In the genomic region with DNA sequence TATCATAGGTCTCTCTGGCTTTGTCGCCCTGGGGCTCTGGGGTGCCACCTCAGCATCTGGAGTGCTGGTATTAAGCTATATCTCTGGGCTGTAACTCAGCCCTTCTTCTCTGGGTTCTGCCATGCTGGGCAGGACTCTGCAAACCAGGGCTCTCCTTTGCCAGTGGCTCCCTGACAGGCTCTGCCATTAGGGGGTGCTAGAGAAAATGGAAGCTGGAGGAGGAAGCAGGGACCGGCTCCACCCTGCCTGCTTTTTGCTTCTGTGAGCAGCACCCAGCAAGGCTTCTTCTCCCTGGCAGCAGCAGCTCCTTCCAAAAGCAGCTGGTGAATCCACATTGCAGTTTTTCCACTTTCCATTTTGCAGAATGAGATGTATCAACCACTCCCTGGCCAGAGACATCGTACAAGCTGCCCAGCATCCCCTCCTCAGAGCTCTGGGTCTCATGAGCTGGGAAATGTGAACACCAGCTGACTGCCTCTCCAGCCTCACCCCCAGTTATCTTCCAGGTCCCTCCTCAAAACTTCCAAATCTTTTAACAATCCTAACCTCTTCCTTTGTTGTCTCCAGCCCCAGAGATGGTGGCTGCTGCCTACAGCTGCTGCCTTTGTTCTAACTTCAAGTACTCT, we compare ENCODE assay signal across 9 cellular contexts.
DNase-seq lines count a peak whose midpoint lies in the region; ATAC-seq and TF ChIP-seq lines count a peak whose summit lies in the region.
"Had no signal": no experiment of that assay in that cellular context is flagged by ENCODE, and none has a peak within 500 bp of the region (broad histone marks: within the 10 kb centered on the region; RNA-seq: fewer than 3 reads in every experiment).

No MANE protein-coding gene starts in this region.

- TF ChIP-seq CTCF in gastroesophageal sphincter (IDR thresholded peaks at IDR 0.05): peak in 3 of 4 experiments; percentile 35 to 70 (median 39)
- TF ChIP-seq CTCF in progenitor cell of endocrine pancreas (IDR thresholded peaks at IDR 0.05; ENCODE audit: unreplicated experiment): peak; percentile 61

- no peak overlapping the region for H3K27ac ChIP-seq in gastroesophageal sphincter

- H3K27me3 ChIP-seq in HAP-1 (ENCODE audit: low read depth): peaks cover 11% of the 10 kb centered on the region
- H3K27me3 ChIP-seq in gastroesophageal sphincter: peaks cover 58% of the 10 kb centered on the region

- H3K27ac Mint-ChIP-seq in progenitor cell of endocrine pancreas: no peak overlapping the region
- H3K27ac Mint-ChIP-seq: T-helper 1 cell treated with Interleukin-12 subunit alpha and Interleukin-12 subunit beta and Interleukin-4 antibody, amounts not matched to agents 30 μg/mL and 1 μg/mL, for 36 hours had no signal

- in situ Hi-C loops in HAP-1 (cut with MboI; ENCODE audit: low sequenced_read_pairs): no loop called here

- no peak overlapping the region for H3K4me3 ChIP-seq in HAP-1
- no peak overlapping the region for H3K4me3 ChIP-seq in gastroesophageal sphincter

- peaks cover 6% of the 10 kb centered on the region for H3K4me1 Mint-ChIP-seq in progenitor cell of endocrine pancreas (ENCODE audit: low read depth)

- no peaks in the 10 kb centered on the region for H3K36me3 Mint-ChIP-seq in progenitor cell of endocrine pancreas (ENCODE audit: insufficient read depth)

- H3K4me1 ChIP-seq in HAP-1: no peaks in the 10 kb centered on the region
- H3K4me1 ChIP-seq in gastroesophageal sphincter: no peaks in the 10 kb centered on the region

- TF ChIP-seq POLR2A in gastroesophageal sphincter (IDR thresholded peaks at IDR 0.05): no peak

- H3K4me3 Mint-ChIP-seq in progenitor cell of endocrine pancreas (ENCODE audit: low read depth): no peak overlapping the region
- H3K4me3 Mint-ChIP-seq: T-helper 1 cell treated with Interleukin-12 subunit alpha and Interleukin-12 subunit beta and Interleukin-4 antibody, amounts not matched to agents 30 μg/mL and 1 μg/mL, for 36 hours had no signal

- no peaks in the 10 kb centered on the region for H3K36me3 ChIP-seq in HAP-1 (replicated peaks)
- H3K36me3 ChIP-seq in gastroesophageal sphincter: no peaks in the 10 kb centered on the region

- TF ChIP-seq EP300 in gastroesophageal sphincter (IDR thresholded peaks at IDR 0.05): no peak

- H3K9me3 Mint-ChIP-seq in progenitor cell of endocrine pancreas (ENCODE audit: low read depth): no peaks in the 10 kb centered on the region
- H3K9me3 Mint-ChIP-seq: T-helper 1 cell treated with Interleukin-12 subunit alpha and Interleukin-12 subunit beta and Interleukin-4 antibody, amounts not matched to agents 30 μg/mL and 1 μg/mL, for 36 hours had no signal

- peak; percentile 68 for ATAC-seq in gastroesophageal sphincter
- no peak for ATAC-seq in GM19023 (IDR thresholded peaks at IDR 0.05; ENCODE audit: unreplicated experiment)
- no peak for ATAC-seq in HG03280 (IDR thresholded peaks at IDR 0.05; ENCODE audit: unreplicated experiment)

- H3K27me3 Mint-ChIP-seq in progenitor cell of endocrine pancreas: peaks cover 67% of the 10 kb centered on the region

- DNase-seq in DMS153 (lab: John Stamatoyannopoulos, UW) (peak; percentile 34), HAP-1 (ENCODE audit: low spot score in 2 of 2) (peak; percentile 20 to 69), NCI-H774 (lab: John Stamatoyannopoulos, UW) (peak; percentile 16), progenitor cell of endocrine pancreas (ENCODE audit: low spot score, unreplicated experiment) (peak; percentile 35)
- peak; percentile 57 to 65 for DNase-seq in activated T-cell treated with anti-CD3 and anti-CD28 coated beads, Interleukin-2, amount 50 U/mL, for 48 hours

- H3K9me3 ChIP-seq in HAP-1 (no peaks in the 10 kb centered on the region), gastroesophageal sphincter (no peaks in the 10 kb centered on the region)

- WGBS in gastroesophageal sphincter (ENCODE audit: low coverage in 1 of 2), 2 donors: 0 to 24% methylated on average over 1 to 2 of the region's 3 CpGs
